Comparison of ENCODE assay signal across 15 cellular contexts in genomic region chr11:111308140-111308539, GRCh38. TPM values are rescaled to one million over a fixed set of nuclear protein-coding genes. Genes with fewer than 3 reads are reported as not detected.
A peak's percentile ranks its signal among the peaks of the same experiment; 100 is the strongest.
DNase-seq lines count a peak whose midpoint lies in the region; ATAC-seq and TF ChIP-seq lines count a peak whose summit lies in the region.
"Had no signal": no experiment of that assay in that cellular context is flagged by ENCODE, and none has a peak within 500 bp of the region (broad histone marks: within the 10 kb centered on the region; RNA-seq: fewer than 3 reads in every experiment).

No MANE protein-coding gene starts in this region.

- H3K4me3 Mint-ChIP-seq in activated CD4-positive, alpha-beta T cell treated with anti-CD3 and anti-CD28 coated beads, Interleukin-2, amount 10 ng/mL, durations not matched to agents 24 days and 14 days = no peak overlapping the region
- no peak overlapping the region for H3K4me3 Mint-ChIP-seq in chondrocyte (ENCODE audit: unreplicated experiment)
- H3K4me3 Mint-ChIP-seq: immature natural killer cell, neural crest cell had no signal

- no peaks in the 10 kb centered on the region for H3K27me3 ChIP-seq in right lobe of liver
- H3K27me3 ChIP-seq: BLaER1, esophagus squamous epithelium had no signal

- no peaks in the 10 kb centered on the region for H3K36me3 Mint-ChIP-seq in activated CD4-positive, alpha-beta T cell treated with anti-CD3 and anti-CD28 coated beads, Interleukin-2, amount 10 ng/mL, durations not matched to agents 24 days and 14 days (ENCODE audit: low read depth)
- H3K36me3 Mint-ChIP-seq in chondrocyte (ENCODE audit: low read depth) = no peaks in the 10 kb centered on the region
- H3K36me3 Mint-ChIP-seq in activated naive CD4-positive, alpha-beta T cell treated with anti-CD3 and anti-CD28 coated beads, Interleukin-2, amount 50 U/mL, for 72 hours = no peaks in the 10 kb centered on the region
- H3K36me3 Mint-ChIP-seq: immature natural killer cell had no signal

- DNase-seq in DMS153 (lab: John Stamatoyannopoulos, UW) = peak; percentile 88
- peak; percentile 86 for DNase-seq in NCI-H1694 treated with DMSO at 0.1 percent for 48 hours (lab: John Stamatoyannopoulos, UW)
- DNase-seq in NCI-H774 (lab: John Stamatoyannopoulos, UW) = peak; percentile 25
- DNase-seq in right lobe of liver = peak; percentile 83 to 89 (median 87)
- DNase-seq in activated CD4-positive, alpha-beta T cell treated with anti-CD3 and anti-CD28 coated beads, Interleukin-2, amount 10 ng/mL, durations not matched to agents 24 days and 14 days = no peak
- DNase-seq in chondrocyte (ENCODE audit: low spot score) = no peak
- no peak for DNase-seq in activated naive CD4-positive, alpha-beta T cell treated with anti-CD3 and anti-CD28 coated beads, Interleukin-2, amount 50 U/mL, for 72 hours (ENCODE audit: low spot score in 2 of 2)
- DNase-seq: activated CD4-positive, alpha-beta T cell treated with anti-CD3 and anti-CD28 coated beads, Interleukin-2, amount 50 U/mL, for 1 hour; activated gamma-delta T cell treated with Interleukin-2 at 50 U/mL for 16 hours; cerebellar nuclear complex; esophagus squamous epithelium; immature natural killer cell had no signal

- H3K9me3 Mint-ChIP-seq in activated CD4-positive, alpha-beta T cell treated with anti-CD3 and anti-CD28 coated beads, Interleukin-2, amount 10 ng/mL, durations not matched to agents 24 days and 14 days = no peaks in the 10 kb centered on the region
- peaks cover 3% of the 10 kb centered on the region for H3K9me3 Mint-ChIP-seq in chondrocyte (ENCODE audit: low read depth)
- no peaks in the 10 kb centered on the region for H3K9me3 Mint-ChIP-seq in activated naive CD4-positive, alpha-beta T cell treated with anti-CD3 and anti-CD28 coated beads, Interleukin-2, amount 50 U/mL, for 72 hours
- H3K9me3 Mint-ChIP-seq: neural crest cell had no signal

- no peaks in the 10 kb centered on the region for H3K36me3 ChIP-seq in right lobe of liver
- H3K36me3 ChIP-seq: BLaER1, esophagus squamous epithelium had no signal

- peak; percentile 85 to 93 (median 90) for ATAC-seq in right lobe of liver
- ATAC-seq in GM19395 (IDR thresholded peaks at IDR 0.05; ENCODE audit: unreplicated experiment) = no peak
- ATAC-seq in activated naive CD4-positive, alpha-beta T cell treated with anti-CD3 and anti-CD28 coated beads, Interleukin-2, amount 50 U/mL, for 72 hours = no peak

- TF ChIP-seq POLR2A in right lobe of liver (IDR thresholded peaks at IDR 0.05) = no peak

- no peak for TF ChIP-seq CTCF in right lobe of liver (IDR thresholded peaks at IDR 0.05)
- TF ChIP-seq CTCF in chondrocyte (IDR thresholded peaks at IDR 0.05) = no peak

- WGBS in right lobe of liver (ENCODE audit: insufficient coverage, low coverage, low lambda C conversion rate, missing lambda C conversion rate) = 32% methylated on average over 7 of the region's 7 CpGs

- intact Hi-C loops in right lobe of liver (cut with DNase I) = no loop called here
- intact Hi-C loops in activated CD4-positive, alpha-beta T cell treated with anti-CD3 and anti-CD28 coated beads, Interleukin-2, amount 10 ng/mL, durations not matched to agents 24 days and 14 days (cut with micrococcal nuclease) = no loop called here

- H3K27ac ChIP-seq in right lobe of liver = no peak overlapping the region
- H3K27ac ChIP-seq: BLaER1 had no signal

- H3K27me3 Mint-ChIP-seq in activated CD4-positive, alpha-beta T cell treated with anti-CD3 and anti-CD28 coated beads, Interleukin-2, amount 10 ng/mL, durations not matched to agents 24 days and 14 days = peaks cover 45% of the 10 kb centered on the region
- H3K27me3 Mint-ChIP-seq in chondrocyte (ENCODE audit: low read depth) = peaks cover 61% of the 10 kb centered on the region

- H3K27ac Mint-ChIP-seq in activated CD4-positive, alpha-beta T cell treated with anti-CD3 and anti-CD28 coated beads, Interleukin-2, amount 10 ng/mL, durations not matched to agents 24 days and 14 days = no peak overlapping the region
- no peak overlapping the region for H3K27ac Mint-ChIP-seq in chondrocyte (ENCODE audit: unreplicated experiment)
- H3K27ac Mint-ChIP-seq in activated naive CD4-positive, alpha-beta T cell treated with anti-CD3 and anti-CD28 coated beads, Interleukin-2, amount 50 U/mL, for 72 hours = no peak overlapping the region
- H3K27ac Mint-ChIP-seq: immature natural killer cell had no signal

- peaks cover 0 to 20% (median 6%) of the 10 kb centered on the region in 4 donors for H3K4me1 ChIP-seq in right lobe of liver

- no peaks in the 10 kb centered on the region for H3K4me1 Mint-ChIP-seq in activated CD4-positive, alpha-beta T cell treated with anti-CD3 and anti-CD28 coated beads, Interleukin-2, amount 10 ng/mL, durations not matched to agents 24 days and 14 days
- no peaks in the 10 kb centered on the region for H3K4me1 Mint-ChIP-seq in chondrocyte (ENCODE audit: low read depth)
- H3K4me1 Mint-ChIP-seq: immature natural killer cell, neural crest cell had no signal

- H3K9me3 ChIP-seq in right lobe of liver = no peaks in the 10 kb centered on the region
- H3K9me3 ChIP-seq: esophagus squamous epithelium had no signal

- no peak overlapping the region for H3K4me3 ChIP-seq in right lobe of liver
- H3K4me3 ChIP-seq: BLaER1, esophagus squamous epithelium had no signal

RNA-seq across cellular contexts. Expression of gene POU2AF3, which starts 9.8 kb away (rescaled TPM):
- total RNA-seq in right lobe of liver (under 1 TPM; 0.39 to 0.86 (median 0.52) TPM), chondrocyte (not detected in 3 replicates)
- 0.21 and 0.37 TPM in 2 replicates for total RNA-seq in activated CD4-positive, alpha-beta T cell treated with anti-CD3 and anti-CD28 coated beads, Interleukin-2, amount 10 ng/mL, durations not matched to agents 24 days and 14 days
- total RNA-seq in activated naive CD4-positive, alpha-beta T cell treated with anti-CD3 and anti-CD28 coated beads, Interleukin-2, amount 50 U/mL, for 72 hours = not detected

Comparison
In these comparisons a context has a peak if more than half of its experiments do, and no peak if none do; other contexts are left out.
1. DNase-seq: peak in DMS153 (single experiment), NCI-H1694 treated with DMSO at 0.1 percent for 48 hours (single experiment), NCI-H774 (single experiment) and right lobe of liver (3 of 3); none in activated CD4-positive, alpha-beta T cell treated with anti-CD3 and anti-CD28 coated beads, Interleukin-2, amount 10 ng/mL, durations not matched to agents 24 days and 14 days (single experiment), chondrocyte (single experiment) and activated naive CD4-positive, alpha-beta T cell treated with anti-CD3 and anti-CD28 coated beads, Interleukin-2, amount 50 U/mL, for 72 hours (0 of 2).
2. ATAC-seq: peak in right lobe of liver (4 of 4); none in GM19395 (single experiment) and activated naive CD4-positive, alpha-beta T cell treated with anti-CD3 and anti-CD28 coated beads, Interleukin-2, amount 50 U/mL, for 72 hours (0 of 2).